Comparison of ENCODE assay signal across 19 cellular contexts in genomic region chr7:82624337-82624736, GRCh38.
DNase-seq lines count a peak whose midpoint lies in the region; FAIRE-seq and TF ChIP-seq lines count a peak whose summit lies in the region.
"Had no signal": no experiment of that assay in that cellular context is flagged by ENCODE, and none has a peak within 500 bp of the region (broad histone marks: within the 10 kb centered on the region; RNA-seq: fewer than 3 reads in every experiment).

No MANE protein-coding gene starts in this region.

- H3K9me3 ChIP-seq in ovary = no peaks in the 10 kb centered on the region
- H3K9me3 ChIP-seq: breast epithelium, thoracic aorta had no signal

- intact Hi-C loops in ovary (cut with DNase I) = no loop called here

- TF ChIP-seq POLR2A in ovary (IDR thresholded peaks at IDR 0.05) = no peak

- no peaks in the 10 kb centered on the region for H3K4me1 ChIP-seq in ovary (ENCODE audit: insufficient read depth)
- H3K4me1 ChIP-seq: breast epithelium had no signal

- DNase-seq in D721Med (ENCODE audit: insufficient read length, low spot score) (no peak), NCI-H226 (peak; percentile 52), bronchial epithelial cell (ENCODE audit: low read depth) (peak; percentile 12), myocyte (ENCODE audit: low read depth) (peak; percentile 23), UCSD-AML1 (lab: John Stamatoyannopoulos, UW; ENCODE audit: unreplicated experiment) (no peak), DMS79 treated with DMSO at 0.1 percent for 48 hours (lab: John Stamatoyannopoulos, UW) (no peak), GOT3 (lab: John Stamatoyannopoulos, UW) (no peak), ovary (no peak)
- DNase-seq: activated CD8-positive, alpha-beta memory T cell treated with anti-CD3 and anti-CD28 coated beads for 24 hours; activated effector memory CD4-positive, alpha-beta T cell treated with anti-CD3 and anti-CD28 coated beads, Interleukin-2, amount 50 U/mL, for 16 hours; CD4-positive, CD25-positive, alpha-beta regulatory T cell; hippocampal formation; NCI-H1417; NCI-H446; stimulated activated CD4-positive, alpha-beta T cell treated with anti-CD3 and anti-CD28 coated beads, Interleukin-1b, Interleukin-23, amount 100 ng/mL, for 48 hours had no signal

- TF ChIP-seq EP300 in ovary (IDR thresholded peaks at IDR 0.05) = no peak

- TF ChIP-seq CTCF in D721Med (IDR thresholded peaks at IDR 0.05; ENCODE audit: insufficient read depth, missing control alignments) (no peak), bronchial epithelial cell (IDR thresholded peaks at IDR 0.05; ENCODE audit: insufficient read depth, low read length, severe bottlenecking) (no peak), ovary (IDR thresholded peaks at IDR 0.05) (no peak)

- no peaks in the 10 kb centered on the region for H3K36me3 ChIP-seq in bronchial epithelial cell (ENCODE audit: control insufficient read depth, insufficient read depth, low read length)
- H3K36me3 ChIP-seq in ovary = no peaks in the 10 kb centered on the region
- H3K36me3 ChIP-seq: breast epithelium, thoracic aorta had no signal

- H3K27me3 ChIP-seq in bronchial epithelial cell (ENCODE audit: control insufficient read depth, insufficient read depth, low read length) = no peaks in the 10 kb centered on the region
- H3K27me3 ChIP-seq in ovary = no peaks in the 10 kb centered on the region
- H3K27me3 ChIP-seq: breast epithelium had no signal

- H3K4me3 ChIP-seq in bronchial epithelial cell (ENCODE audit: low read depth, low read length) (no peak overlapping the region), ovary (no peak overlapping the region)
- H3K4me3 ChIP-seq: breast epithelium, thoracic aorta had no signal

- WGBS in ovary, 3 donors = 82 to 86% (median 83%) methylated on average over 2 of the region's 2 CpGs

- H3K27ac ChIP-seq in ovary = no peak overlapping the region
- H3K27ac ChIP-seq: breast epithelium, thoracic aorta, VCaP had no signal

- peak; percentile 32 for FAIRE-seq in D721Med (lab: Jason Lieb, UNC)
- no peak for FAIRE-seq in bronchial epithelial cell (lab: Jason Lieb, UNC)
- FAIRE-seq: GM19239 had no signal

Comparison
In these comparisons a context has a peak if more than half of its experiments do, and no peak if none do; other contexts are left out.
1. DNase-seq: peak in NCI-H226 (single experiment), bronchial epithelial cell (single experiment) and myocyte (single experiment); none in D721Med (single experiment), UCSD-AML1 (single experiment), DMS79 treated with DMSO at 0.1 percent for 48 hours (single experiment), GOT3 (single experiment) and ovary (0 of 5).